In the genomic region with DNA sequence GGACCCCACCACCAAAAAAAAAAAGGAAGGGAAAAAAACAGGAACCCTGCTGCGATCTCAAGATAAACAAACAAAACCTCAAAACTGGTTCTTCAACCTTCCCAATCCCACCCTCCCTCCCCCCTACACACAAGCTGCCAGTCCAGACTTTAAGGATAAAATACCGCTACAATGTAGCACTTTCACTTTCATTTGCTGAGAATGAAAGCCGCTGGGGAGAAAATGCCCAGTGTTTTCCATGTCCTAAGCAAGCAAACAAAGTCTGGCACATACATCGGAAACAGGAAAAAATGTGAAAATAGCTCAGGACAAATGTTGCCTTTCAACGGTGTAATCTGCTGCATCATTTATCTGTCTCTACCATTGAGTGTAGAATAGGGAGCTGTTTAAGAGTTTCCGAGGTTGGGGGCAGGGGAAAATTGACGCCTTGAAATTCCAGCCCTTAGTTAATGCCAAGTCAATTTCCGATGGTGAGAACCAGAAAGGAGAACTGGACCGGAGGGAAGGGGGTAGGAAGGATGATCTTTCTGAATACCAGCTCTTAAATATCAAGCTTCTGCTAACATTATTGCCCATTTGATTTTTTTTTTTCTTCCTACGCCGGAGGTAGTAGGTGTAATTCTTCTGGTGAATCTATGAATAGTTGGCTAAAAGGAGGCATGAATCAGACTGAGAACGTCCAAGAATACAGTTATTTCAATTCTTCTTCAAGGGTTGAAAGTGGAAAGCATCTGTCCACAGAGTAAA, we compare ENCODE assay signal across 8 cellular contexts. TPM values are rescaled to one million over a fixed set of nuclear protein-coding genes. Genes with fewer than 3 reads are reported as not detected.
DNase-seq lines count a peak whose midpoint lies in the region; ATAC-seq, FAIRE-seq and TF ChIP-seq lines count a peak whose summit lies in the region.

No MANE protein-coding gene starts in this region.

- no peak for ATAC-seq in GM19035 (IDR thresholded peaks at IDR 0.05; ENCODE audit: unreplicated experiment)

- H3F3A ChIP-seq in PC-9 (ENCODE audit: insufficient read depth, low read depth): peaks cover 14% of the 10 kb centered on the region

- CTCF ChIA-PET in PC-9 (lab: Charles Lee): interaction anchor here (0.5 to 2.2 kb wide), 13 partner anchors 23 to 1253 kb away, joined by 3 to 21 read pairs (median 3); a partner anchor contains a TSS

- POLR2A ChIA-PET in PC-9 (lab: Charles Lee; ENCODE audit: unreplicated experiment): interaction anchor here (0.6 to 0.8 kb wide), 3 partner anchors 53 to 671 kb away, joined by 4 to 12 read pairs (median 7); no protein-coding TSS in a partner anchor

- H4K20me1 ChIP-seq in PC-9 (ENCODE audit: insufficient read depth): no peaks in the 10 kb centered on the region

- FAIRE-seq in GM19239 (lab: Jason Lieb, UNC): peak; percentile 82

- intact Hi-C loops in PC-9 (cut with micrococcal nuclease; ENCODE audit: unreplicated experiment): loop anchor here (1.0 to 5.0 kb wide), 7 partner anchors 271 to 848 kb away; no protein-coding TSS in a partner anchor
- intact Hi-C loops in stomach (cut with DNase I; ENCODE audit: low total_unique reads): loop anchor here (5.0 to 10.0 kb wide), 3 partner anchors 378 to 848 kb away; no protein-coding TSS in a partner anchor

- DNase-seq in BE2C (no peak), GM19239 (ENCODE audit: insufficient read length, low spot score) (no peak), PC-9 (peak in 1 of 2 experiments; percentile 44), cerebellar cortex (ENCODE audit: low spot score) (peak; percentile 43), stomach (no peak), T-helper 9 cell (no peak)

- H3K4me3 ChIP-seq in BE2C (ENCODE audit: low read depth, low read length) (peak overlapping the region; percentile 66), PC-9 (peak overlapping the region; percentile 85), stomach (peak overlapping the region; percentile 49 to 62 (median 59))

- no peaks in the 10 kb centered on the region for H3K79me2 ChIP-seq in PC-9 (ENCODE audit: low read depth)

- no peaks in the 10 kb centered on the region for H3K27me3 ChIP-seq in BE2C
- H3K27me3 ChIP-seq in PC-9 (ENCODE audit: insufficient read depth, low read depth): no peaks in the 10 kb centered on the region
- H3K27me3 ChIP-seq in layer of hippocampus (ENCODE audit: control insufficient read depth, insufficient read depth, low read length): no peaks in the 10 kb centered on the region
- H3K27me3 ChIP-seq in stomach: no peaks in the 10 kb centered on the region

- no TSS peak for BruUV-seq in PC-9 (replicated peaks; lab: Mats Ljungman, UMichigan)

- TF ChIP-seq POLR2A in stomach (IDR thresholded peaks at IDR 0.05): peak in 1 of 4 donors; percentile 2

- H3K9me2 ChIP-seq in PC-9 (ENCODE audit: insufficient read depth): no peaks in the 10 kb centered on the region

- TF ChIP-seq CTCF in BE2C (IDR thresholded peaks at IDR 0.05; ENCODE audit: low read depth, low read length) (no peak), PC-9 (conservative IDR thresholded peaks at IDR 0.05) (no peak), stomach (IDR thresholded peaks at IDR 0.05) (no peak)

- H3K4me1 ChIP-seq in BE2C (no peaks in the 10 kb centered on the region; the same call in 1 of the 2 replicates), PC-9 (replicated peaks; ENCODE audit: insufficient read depth) (peaks cover 26% of the 10 kb centered on the region), stomach (peaks cover 8 to 35% (median 24%) of the 10 kb centered on the region in 4 donors)

- no peak for TF ChIP-seq EP300 in stomach (IDR thresholded peaks at IDR 0.05)

- no peaks in the 10 kb centered on the region for H3K36me3 ChIP-seq in BE2C
- no peaks in the 10 kb centered on the region for H3K36me3 ChIP-seq in PC-9 (ENCODE audit: low read depth)
- H3K36me3 ChIP-seq in stomach: no peaks in the 10 kb centered on the region

- H2AFZ ChIP-seq in PC-9: peak overlapping the region; percentile 85

- no peak overlapping the region; the same call in 1 of the 2 replicates for H3K27ac ChIP-seq in PC-9
- peak overlapping the region; percentile 88 for H3K27ac ChIP-seq in layer of hippocampus (ENCODE audit: low read depth, low read length)
- peak overlapping the region; percentile 61 to 93 (median 87) for H3K27ac ChIP-seq in stomach

- H3K9me3 ChIP-seq in BE2C (no peaks in the 10 kb centered on the region), PC-9 (ENCODE audit: insufficient read depth, low read depth) (no peaks in the 10 kb centered on the region), stomach (no peaks in the 10 kb centered on the region)

- 0 to 1% (median 0%) methylated on average over 12 of the region's 12 CpGs for WGBS in stomach, 5 donors

- H3K4me2 ChIP-seq in PC-9: peak overlapping the region; percentile 97

RNA-seq across cellular contexts. Expression of a gene that starts 1.2 kb away (rescaled TPM):
- polyA plus RNA-seq in BE2C (2012; ENCODE audit: insufficient read depth, insufficient read length, low read depth): not detected
- total RNA-seq in PC-9 (2021): 1.4 and 2.1 TPM in 2 replicates
- total RNA-seq in stomach: 10 to 100 TPM in 2 of 5 donors, 1 to 10 TPM in 1, under 1 TPM in 1, not detected in 1; 0.58 to 43.3 (median 15.0) TPM
- polyA plus RNA-seq in stomach: under 1 TPM; 0.15 to 0.25 (median 0.23) TPM
